ENCODE assay signal across 1 cellular context in the genomic region with DNA sequence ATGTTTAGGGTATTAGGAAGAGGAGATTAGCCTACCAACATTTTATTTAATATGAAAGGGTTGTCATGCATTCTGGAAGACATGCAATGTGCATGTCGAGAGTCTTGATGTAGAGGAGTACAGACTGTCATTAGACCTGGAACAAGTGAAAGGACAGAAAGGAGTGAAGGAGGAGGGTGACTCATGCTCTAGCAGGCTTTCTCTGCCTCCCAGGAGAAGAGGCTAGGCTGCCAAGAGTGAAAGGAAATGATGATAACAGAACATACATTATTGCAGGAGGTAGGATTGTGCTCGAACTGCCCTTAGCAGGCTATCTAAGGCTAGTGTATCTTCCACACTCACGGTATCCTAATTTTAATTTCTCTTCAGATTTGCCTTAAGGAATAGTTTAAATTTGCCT.
A peak's percentile ranks its signal among the peaks of the same experiment; 100 is the strongest.
TF ChIP-seq lines count a peak whose summit lies in the region.

No MANE protein-coding gene starts in this region.

TF ChIP-seq in HEK293, 187 proteins besides CTCF, POLR2A, EP300 and RAD21 (continued from another document):
- TF ChIP-seq ZNF600 (tag by site-specific recombination; IDR thresholded peaks at IDR 0.05) (peak; percentile 22; the same call in 1 of the 2 replicates), ZNF514 (tag by site-specific recombination; IDR thresholded peaks at IDR 0.05) (no peak), GLIS1 (tag by site-specific recombination; IDR thresholded peaks at IDR 0.05) (peak; percentile 74), MYNN (tag by site-specific recombination; IDR thresholded peaks at IDR 0.05; ENCODE audit: borderline replicate concordance) (no peak), IKZF3 (tag by site-specific recombination; IDR thresholded peaks at IDR 0.05) (peak; percentile 66)
- TF ChIP-seq, protein P1, sequence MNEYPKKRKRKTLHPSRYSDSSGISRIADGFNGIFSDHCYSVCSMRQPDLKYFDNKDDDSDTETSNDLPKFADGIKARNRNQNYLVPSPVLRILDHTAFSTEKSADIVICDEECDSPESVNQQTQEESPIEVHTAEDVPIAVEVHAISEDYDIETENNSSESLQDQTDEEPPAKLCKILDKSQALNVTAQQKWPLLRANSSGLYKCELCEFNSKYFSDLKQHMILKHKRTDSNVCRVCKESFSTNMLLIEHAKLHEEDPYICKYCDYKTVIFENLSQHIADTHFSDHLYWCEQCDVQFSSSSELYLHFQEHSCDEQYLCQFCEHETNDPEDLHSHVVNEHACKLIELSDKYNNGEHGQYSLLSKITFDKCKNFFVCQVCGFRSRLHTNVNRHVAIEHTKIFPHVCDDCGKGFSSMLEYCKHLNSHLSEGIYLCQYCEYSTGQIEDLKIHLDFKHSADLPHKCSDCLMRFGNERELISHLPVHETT (tag by site-specific recombination; IDR thresholded peaks at IDR 0.05) = no peak
